ENCODE assay signal across 1 cellular context in the genomic region with DNA sequence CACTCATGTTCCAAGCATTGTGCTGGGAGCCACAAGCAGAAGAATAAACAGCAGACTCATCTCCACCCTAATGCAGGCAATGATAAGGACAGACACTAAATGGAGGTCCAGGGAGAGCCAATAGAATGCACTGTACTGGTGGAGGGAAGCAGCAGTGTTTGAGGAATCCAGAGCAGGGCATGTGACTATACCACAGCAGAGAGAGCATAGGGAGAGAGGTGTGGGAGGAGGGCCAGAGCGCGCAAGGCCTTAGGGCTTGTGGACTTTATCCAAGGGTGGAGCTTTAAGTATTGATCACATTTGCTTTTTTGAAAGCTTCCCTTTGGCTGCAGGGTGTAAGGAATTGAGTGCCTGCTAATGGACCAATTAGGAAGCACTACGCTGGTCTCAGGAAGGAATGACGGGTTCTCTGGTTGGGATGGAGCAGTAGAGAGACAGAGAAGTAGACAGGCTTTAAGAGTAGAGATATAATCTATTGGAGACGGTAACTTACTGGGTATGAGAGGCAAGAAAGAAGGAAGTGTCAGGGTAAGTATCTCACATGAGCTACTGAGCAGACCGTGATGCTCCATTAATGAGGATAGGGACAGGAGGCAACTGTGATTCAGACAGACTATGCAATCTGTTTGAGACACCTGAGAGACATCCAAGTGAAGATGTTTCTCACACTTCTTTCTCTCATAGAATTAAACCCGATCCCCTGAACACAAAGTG.
TF ChIP-seq lines count a peak whose summit lies in the region.

No MANE protein-coding gene starts in this region.

TF ChIP-seq in endothelial cell of umbilical vein, 7 proteins besides CTCF, POLR2A, EP300 and RAD21:
- TF ChIP-seq JUN (IDR thresholded peaks at IDR 0.05; ENCODE audit: borderline replicate concordance, insufficient read depth, insufficient read length, low read depth) = no peak
- TF ChIP-seq, protein P1, sequence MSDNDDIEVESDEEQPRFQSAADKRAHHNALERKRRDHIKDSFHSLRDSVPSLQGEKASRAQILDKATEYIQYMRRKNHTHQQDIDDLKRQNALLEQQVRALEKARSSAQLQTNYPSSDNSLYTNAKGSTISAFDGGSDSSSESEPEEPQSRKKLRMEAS (IDR thresholded peaks at IDR 0.05; ENCODE audit: insufficient read depth, insufficient read length) = no peak
- no peak for TF ChIP-seq FOS (IDR thresholded peaks at IDR 0.05; ENCODE audit: borderline replicate concordance, insufficient read depth, low read length)
